In the genomic region with DNA sequence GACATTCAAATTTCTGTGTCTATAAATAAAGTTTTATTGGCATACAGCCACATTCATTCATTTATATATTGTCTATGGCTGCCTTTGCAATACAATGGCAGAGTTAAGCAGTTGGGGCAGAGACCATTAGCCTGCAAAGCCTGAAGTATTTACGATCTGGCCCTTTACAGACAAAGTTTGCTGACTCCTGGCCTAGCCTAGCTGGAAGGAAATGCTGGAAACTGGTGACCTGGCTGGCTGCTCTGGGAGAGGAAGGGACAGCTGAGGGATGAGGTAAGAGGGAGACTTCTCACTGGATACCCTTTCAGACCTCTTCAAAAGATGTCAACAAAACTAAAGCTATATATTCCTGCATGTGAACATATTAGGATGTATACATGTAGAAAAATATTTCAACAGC, we compare ENCODE assay signal across 23 cellular contexts.
"Had no signal": no experiment of that assay in that cellular context is flagged by ENCODE, and none has a peak within 500 bp of the region (broad histone marks: within the 10 kb centered on the region; RNA-seq: fewer than 3 reads in every experiment).

No MANE protein-coding gene starts in this region.

- H3K4me3 ChIP-seq: colonic mucosa, gastroesophageal sphincter, heart left ventricle, hepatocyte, prostate gland, sigmoid colon, skin epidermis, spleen, thoracic aorta, tibial nerve, vagina had no signal

- H2AFZ ChIP-seq: hepatocyte had no signal

- ATAC-seq: esophagus mucosa; gastroesophageal sphincter; left cardiac atrium; naive thymus-derived CD4-positive, alpha-beta T cell; stimulated activated memory B cell treated with anti-CD40 and anti-IgM and Interleukin-4, amounts not matched to agents 10 μg/mL and 1 μg/mL and 100 μg/mL, for 72 hours had no signal

- H3K4me1 ChIP-seq: gastroesophageal sphincter, prostate gland, tibial nerve, vagina had no signal

- H3K36me3 ChIP-seq: colonic mucosa, gastroesophageal sphincter, heart left ventricle, prostate gland, sigmoid colon, spleen, thoracic aorta, tibial nerve, vagina had no signal

- H3K79me2 ChIP-seq: hepatocyte had no signal

- DNase-seq: colonic mucosa; effector CD8-positive, alpha-beta T cell; endodermal cell; foreskin fibroblast; heart left ventricle; left cardiac atrium; mesenchymal stem cell; naive thymus-derived CD4-positive, alpha-beta T cell; nucleus accumbens; right cardiac atrium; sigmoid colon; spleen; stimulated activated CD4-positive, alpha-beta T cell treated with anti-CD3 and anti-CD28 coated beads, Interleukin-4, amount 100 ng/mL, for 4 hours had no signal

- H3K27me3 ChIP-seq: colonic mucosa, gastroesophageal sphincter, heart left ventricle, hepatocyte, sigmoid colon, spleen, tibial nerve, vagina had no signal

- H3K4me2 ChIP-seq: hepatocyte had no signal

- H3K9me3 ChIP-seq: colonic mucosa, prostate gland, sigmoid colon, vagina had no signal

- H3K27ac ChIP-seq: colonic mucosa, epithelial cell of prostate, gastroesophageal sphincter, hepatocyte, prostate gland, sigmoid colon, skin epidermis, spleen, thoracic aorta, tibial nerve, vagina had no signal
